13 cellular contexts compared by ENCODE assay signal in genomic region chr20:8309638-8310037, GRCh38.
DNase-seq lines count a peak whose midpoint lies in the region; ATAC-seq and TF ChIP-seq lines count a peak whose summit lies in the region.
"Had no signal": no experiment of that assay in that cellular context is flagged by ENCODE, and none has a peak within 500 bp of the region (broad histone marks: within the 10 kb centered on the region; RNA-seq: fewer than 3 reads in every experiment).

No MANE protein-coding gene starts in this region.

- no peak overlapping the region for H2AK5ac ChIP-seq in neuronal stem cell (ENCODE audit: low read depth, low read length)

- intact Hi-C loops in mammary epithelial cell (cut with micrococcal nuclease) = loop anchor here (5.0 kb wide), 3 partner anchors 262 to 413 kb away; no protein-coding TSS in a partner anchor

- DNase-seq in GM23248 (peak; percentile 40), NCI-H526 treated with DMSO at 0.1 percent for 48 hours (lab: John Stamatoyannopoulos, UW) (peak; percentile 88), epithelial cell of esophagus (ENCODE audit: low read depth) (peak; percentile 18), neuronal stem cell (ENCODE audit: low spot score) (peak; percentile 72), A172 (ENCODE audit: low spot score) (no peak), mammary epithelial cell (no peak)
- DNase-seq in activated CD8-positive, alpha-beta memory T cell treated with anti-CD3 and anti-CD28 coated beads, Interleukin-2, amount 50 U/mL, for 4 hours = no peak
- DNase-seq: CD8-positive, alpha-beta memory T cell; NCI-H1105 treated with DMSO at 0.1 percent for 48 hours; PC-9; sigmoid colon; transverse colon had no signal

- no peak overlapping the region for H4K8ac ChIP-seq in neuronal stem cell (ENCODE audit: low read depth, low read length)

- ATAC-seq in HG02571 (IDR thresholded peaks at IDR 0.05; ENCODE audit: unreplicated experiment) = no peak

- no peak overlapping the region for H2BK15ac ChIP-seq in neuronal stem cell (ENCODE audit: low read length)

- 10 to 26% methylated on average over 5 of the region's 5 CpGs for WGBS in GM23248 (ENCODE audit: low coverage in 1 of 2, low lambda C conversion rate in 2 of 2, missing lambda C conversion rate in 2 of 2), 2 experiments
- no CpG with 5 or more reads among the region's 5 CpGs for WGBS in neuronal stem cell (ENCODE audit: extremely low coverage in 2 of 2, insufficient read length in 2 of 2, insufficient replicate concordance in 1 of 2), 2 donors
- 58% methylated on average over 5 of the region's 5 CpGs for WGBS in mammary epithelial cell (ENCODE audit: low coverage, missing lambda C conversion rate)

- no peak overlapping the region for H4K91ac ChIP-seq in neuronal stem cell (ENCODE audit: low read depth, low read length, poor library complexity)

- TF ChIP-seq CTCF in epithelial cell of esophagus (IDR thresholded peaks at IDR 0.05; ENCODE audit: insufficient read depth, low read depth, low read length, missing control alignments) (no peak), mammary epithelial cell (conservative IDR thresholded peaks at IDR 0.05 in 1 of 2, IDR thresholded peaks at IDR 0.05 in 1 of 2; ENCODE audit: extremely low read depth in 1 of 2, insufficient read depth in 1 of 2, low read depth in 1 of 2, low read length in 2 of 2) (no peak)

- H2BK5ac ChIP-seq in neuronal stem cell (ENCODE audit: low read length) = no peak overlapping the region

- H3K79me2 ChIP-seq in GM23248 (ENCODE audit: insufficient read depth) (no peaks in the 10 kb centered on the region), mammary epithelial cell (ENCODE audit: insufficient read depth, low read length) (no peaks in the 10 kb centered on the region)

- no peak overlapping the region for H3K14ac ChIP-seq in neuronal stem cell (ENCODE audit: low read length)

- in situ Hi-C loops in GM23248 (cut with MboI) (no loop called here), mammary epithelial cell (cut with MboI; ENCODE audit: low sequenced_read_pairs in 2 of 2) (no loop called here)

- no peak overlapping the region for H3K27ac ChIP-seq in GM23248
- no peak overlapping the region for H3K27ac ChIP-seq in neuronal stem cell (replicated peaks; ENCODE audit: low read length)
- H3K27ac ChIP-seq in mammary epithelial cell (ENCODE audit: insufficient read depth, low read depth, low read length) = no peak overlapping the region
- H3K27ac ChIP-seq: PC-9, sigmoid colon, transverse colon had no signal

- H3K23ac ChIP-seq in neuronal stem cell (ENCODE audit: low read depth, low read length, poor library complexity) = no peak overlapping the region

- H2AFZ ChIP-seq in GM23248 = no peak overlapping the region
- H2AFZ ChIP-seq in neuronal stem cell (ENCODE audit: low read length) = peak overlapping the region; percentile 43
- no peak overlapping the region for H2AFZ ChIP-seq in mammary epithelial cell (ENCODE audit: low read depth, low read length)
- H2AFZ ChIP-seq: PC-9 had no signal

- H3K4me3 ChIP-seq in GM23248 (no peak overlapping the region), epithelial cell of esophagus (ENCODE audit: low read length) (no peak overlapping the region), neuronal stem cell (ENCODE audit: low read length in 2 of 2) (no peak overlapping the region), mammary epithelial cell (replicated peaks in 1 of 3; ENCODE audit: insufficient read depth in 1 of 3, low read depth in 2 of 3, low read length in 3 of 3) (no peak overlapping the region)
- H3K4me3 ChIP-seq: PC-9, sigmoid colon, transverse colon had no signal

- H3K27me3 ChIP-seq in GM23248 (replicated peaks; ENCODE audit: insufficient read depth) (no peaks in the 10 kb centered on the region), neuronal stem cell (ENCODE audit: control insufficient read depth in 3 of 3, insufficient read depth in 3 of 3, low read depth in 1 of 3, low read length in 3 of 3) (no peaks in the 10 kb centered on the region), mammary epithelial cell (ENCODE audit: insufficient read depth, low read length) (no peaks in the 10 kb centered on the region)
- H3K27me3 ChIP-seq: sigmoid colon, transverse colon had no signal

- no peak overlapping the region for H3K4ac ChIP-seq in neuronal stem cell (ENCODE audit: low read length)

- H3K18ac ChIP-seq in neuronal stem cell (ENCODE audit: low read length) = no peak overlapping the region

- CTCF ChIA-PET in mammary epithelial cell (lab: Charles Lee; ENCODE audit: low non-redundant PET) = no interaction called here

- no TSS peak for BruUV-seq in mammary epithelial cell (replicated peaks; lab: Mats Ljungman, UMichigan)

- H3K4me1 ChIP-seq in GM23248 (ENCODE audit: insufficient read depth) = no peaks in the 10 kb centered on the region
- H3K4me1 ChIP-seq in neuronal stem cell (ENCODE audit: control insufficient read depth in 2 of 2, insufficient read depth in 1 of 2, low read depth in 1 of 2, low read length in 2 of 2) = peaks cover 5 to 13% of the 10 kb centered on the region in 2 donors
- H3K4me1 ChIP-seq in mammary epithelial cell (ENCODE audit: insufficient read depth, low read length) = no peaks in the 10 kb centered on the region
- H3K4me1 ChIP-seq: transverse colon had no signal

- H2BK12ac ChIP-seq in neuronal stem cell (ENCODE audit: low read length) = no peak overlapping the region

- H3F3A ChIP-seq in GM23248 (ENCODE audit: insufficient read depth) = no peaks in the 10 kb centered on the region

- H3K9ac ChIP-seq in GM23248 (no peak overlapping the region), neuronal stem cell (ENCODE audit: low read depth, low read length, poor library complexity) (no peak overlapping the region), mammary epithelial cell (ENCODE audit: insufficient read depth, low read length) (no peak overlapping the region)

- H2BK120ac ChIP-seq in neuronal stem cell (ENCODE audit: low read depth, low read length) = no peak overlapping the region

- no peaks in the 10 kb centered on the region for H3K9me2 ChIP-seq in GM23248 (ENCODE audit: insufficient read depth)

- no peaks in the 10 kb centered on the region for H4K20me1 ChIP-seq in GM23248 (ENCODE audit: insufficient read depth)
- H4K20me1 ChIP-seq in mammary epithelial cell (ENCODE audit: insufficient read depth, low read length) = no peaks in the 10 kb centered on the region

- H3K36me3 ChIP-seq in GM23248 (ENCODE audit: low read depth) = no peaks in the 10 kb centered on the region
- no peaks in the 10 kb centered on the region for H3K36me3 ChIP-seq in neuronal stem cell (replicated peaks in 1 of 2; ENCODE audit: control insufficient read depth in 2 of 2, insufficient read depth in 2 of 2, low read length in 2 of 2)
- no peaks in the 10 kb centered on the region for H3K36me3 ChIP-seq in mammary epithelial cell (ENCODE audit: insufficient read depth, low read length)
- H3K36me3 ChIP-seq: sigmoid colon, transverse colon had no signal

- H3K9me3 ChIP-seq in GM23248 (ENCODE audit: low read depth) (no peaks in the 10 kb centered on the region), neuronal stem cell (replicated peaks in 1 of 2; ENCODE audit: control insufficient read depth in 2 of 2, insufficient read depth in 1 of 2, low read depth in 1 of 2, low read length in 2 of 2) (peaks cover 0 to 2% of the 10 kb centered on the region in 2 donors), mammary epithelial cell (replicated peaks; ENCODE audit: insufficient read depth, low read length) (no peaks in the 10 kb centered on the region)
- H3K9me3 ChIP-seq: sigmoid colon, transverse colon had no signal

- H3K79me1 ChIP-seq in neuronal stem cell (ENCODE audit: low read depth, low read length) = no peaks in the 10 kb centered on the region

- no peak overlapping the region for H3K4me2 ChIP-seq in GM23248 (ENCODE audit: unreplicated experiment)
- no peak overlapping the region for H3K4me2 ChIP-seq in neuronal stem cell (ENCODE audit: insufficient read depth, low read length, poor library complexity, severe bottlenecking)
- H3K4me2 ChIP-seq in mammary epithelial cell (ENCODE audit: insufficient read depth, low read depth, low read length) = no peak overlapping the region
- H3K4me2 ChIP-seq: PC-9 had no signal

- dilution Hi-C loops in mammary epithelial cell (cut with HindIII; ENCODE audit: low sequenced_read_pairs) = no loop called here

Comparison
In these comparisons a context has a peak if more than half of its experiments do, and no peak if none do; other contexts are left out.
1. DNase-seq: peak in GM23248 (single experiment), NCI-H526 treated with DMSO at 0.1 percent for 48 hours (single experiment), epithelial cell of esophagus (single experiment) and neuronal stem cell (single experiment); none in A172 (single experiment), mammary epithelial cell (single experiment) and activated CD8-positive, alpha-beta memory T cell treated with anti-CD3 and anti-CD28 coated beads, Interleukin-2, amount 50 U/mL, for 4 hours (single experiment).